In the genomic region with DNA sequence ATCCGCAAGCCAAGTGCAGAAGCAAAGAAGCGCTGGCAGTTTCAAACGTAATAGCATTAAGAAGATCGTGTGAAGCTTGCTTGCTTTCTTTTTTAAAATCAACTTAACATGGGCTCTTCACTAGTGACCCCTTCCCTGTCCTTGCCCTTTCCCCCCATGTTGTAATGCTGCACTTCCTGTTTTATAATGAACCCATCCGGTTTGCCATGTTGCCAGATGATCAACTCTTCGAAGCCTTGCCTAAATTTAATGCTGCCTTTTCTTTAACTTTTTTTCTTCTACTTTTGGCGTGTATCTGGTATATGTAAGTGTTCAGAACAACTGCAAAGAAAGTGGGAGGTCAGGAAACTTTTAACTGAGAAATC, we compare ENCODE assay signal across 30 cellular contexts. TPM values are rescaled to one million over a fixed set of nuclear protein-coding genes. Genes with fewer than 3 reads are reported as not detected.
A peak's percentile ranks its signal among the peaks of the same experiment; 100 is the strongest.
DNase-seq lines count a peak whose midpoint lies in the region; ATAC-seq and TF ChIP-seq lines count a peak whose summit lies in the region.
"Had no signal": no experiment of that assay in that cellular context is flagged by ENCODE, and none has a peak within 500 bp of the region (broad histone marks: within the 10 kb centered on the region; RNA-seq: fewer than 3 reads in every experiment).

No MANE protein-coding gene starts in this region.

- no peaks in the 10 kb centered on the region for H3K36me3 ChIP-seq in breast epithelium
- peaks cover 0 to 36% (median 0%) of the 10 kb centered on the region in 6 donors for H3K36me3 ChIP-seq in spleen

- TF ChIP-seq CTCF in MCF 10A (IDR thresholded peaks at IDR 0.05; ENCODE audit: unreplicated experiment) (no peak), breast epithelium (IDR thresholded peaks at IDR 0.05) (no peak), spleen (IDR thresholded peaks at IDR 0.05 in 8 of 11, conservative IDR thresholded peaks at IDR 0.05 in 3 of 11) (no peak), osteocyte (IDR thresholded peaks at IDR 0.05) (no peak)

- peaks cover 58% of the 10 kb centered on the region for H3K36me3 Mint-ChIP-seq in MCF 10A (ENCODE audit: insufficient read depth, unreplicated experiment)
- H3K36me3 Mint-ChIP-seq in central memory CD8-positive, alpha-beta T cell (ENCODE audit: insufficient read depth): peaks cover 9% of the 10 kb centered on the region
- peaks cover 24% of the 10 kb centered on the region for H3K36me3 Mint-ChIP-seq in T-cell
- peaks cover 24% of the 10 kb centered on the region for H3K36me3 Mint-ChIP-seq in osteocyte (ENCODE audit: unreplicated experiment)
- H3K36me3 Mint-ChIP-seq: naive B cell had no signal

- TSS peak; percentile 14 for BruUV-seq in MCF 10A (replicated peaks; lab: Mats Ljungman, UMichigan)

- no peaks in the 10 kb centered on the region for H3K4me1 ChIP-seq in breast epithelium
- peaks cover 0 to 48% (median 43%) of the 10 kb centered on the region in 6 donors for H3K4me1 ChIP-seq in spleen
- H3K4me1 ChIP-seq: ascending aorta, esophagus squamous epithelium had no signal

- CTCF ChIA-PET in MCF 10A (lab: Yijun Ruan, JAX): interaction anchor here (1.0 kb wide), 1 partner anchor 159 kb away, joined by 4 read pairs; no protein-coding TSS in a partner anchor
- CTCF ChIA-PET in T-cell (lab: Charles Lee): interaction anchor here (0.6 to 1.3 kb wide), 2 partner anchors 108 to 266 kb away, joined by 4 read pairs; no protein-coding TSS in a partner anchor

- no peak for TF ChIP-seq POLR2A in breast epithelium (IDR thresholded peaks at IDR 0.05)
- TF ChIP-seq POLR2A in spleen (IDR thresholded peaks at IDR 0.05): no peak

- H3K4me3 Mint-ChIP-seq in MCF 10A (ENCODE audit: unreplicated experiment) (no peak overlapping the region), T-cell (no peak overlapping the region), osteocyte (ENCODE audit: unreplicated experiment) (no peak overlapping the region)
- H3K4me3 Mint-ChIP-seq in central memory CD8-positive, alpha-beta T cell: peak overlapping the region; percentile 29
- H3K4me3 Mint-ChIP-seq: activated CD4-positive, alpha-beta T cell treated with anti-CD3 and anti-CD28 coated beads for 36 hours; activated CD8-positive, alpha-beta T cell treated with anti-CD3 and anti-CD28 coated beads, Interleukin-2, amount 10 ng/mL, durations not matched to agents 7 days and 5 days; activated naive CD8-positive, alpha-beta T cell treated with anti-CD3 and anti-CD28 coated beads for 36 hours; mesothelial cell of epicardium; naive B cell had no signal

- no peak overlapping the region for H3K27ac Mint-ChIP-seq in MCF 10A (ENCODE audit: low read depth, unreplicated experiment)
- no peak overlapping the region for H3K27ac Mint-ChIP-seq in central memory CD8-positive, alpha-beta T cell (ENCODE audit: low read depth)
- H3K27ac Mint-ChIP-seq in T-cell: no peak overlapping the region
- H3K27ac Mint-ChIP-seq in osteocyte (ENCODE audit: unreplicated experiment): no peak overlapping the region
- H3K27ac Mint-ChIP-seq: activated CD4-positive, alpha-beta T cell treated with anti-CD3 and anti-CD28 coated beads for 36 hours; activated CD8-positive, alpha-beta T cell treated with anti-CD3 and anti-CD28 coated beads, Interleukin-2, amount 10 ng/mL, durations not matched to agents 7 days and 5 days; activated naive CD8-positive, alpha-beta T cell treated with anti-CD3 and anti-CD28 coated beads for 36 hours; mesothelial cell of epicardium; naive B cell had no signal

- no peak for DNase-seq in MCF 10A (ENCODE audit: unreplicated experiment)
- no peak for DNase-seq in breast epithelium (ENCODE audit: low spot score in 2 of 2)
- peak; percentile 75 for DNase-seq in MV-4-11 (lab: John Stamatoyannopoulos, UW)
- DNase-seq in central memory CD8-positive, alpha-beta T cell (ENCODE audit: low spot score in 2 of 2): no peak
- no peak for DNase-seq in spleen
- DNase-seq in T-cell: no peak
- no peak for DNase-seq in osteocyte (ENCODE audit: extremely low spot score, unreplicated experiment)
- DNase-seq in foreskin melanocyte: no peak
- DNase-seq: activated CD4-positive, alpha-beta T cell treated with anti-CD3 and anti-CD28 coated beads for 36 hours; activated CD8-positive, alpha-beta T cell treated with anti-CD3 and anti-CD28 coated beads, Interleukin-2, amount 10 ng/mL, durations not matched to agents 7 days and 5 days; activated effector memory CD4-positive, alpha-beta T cell treated with Interleukin-2 at 50 U/mL for 16 hours; activated naive CD8-positive, alpha-beta T cell treated with anti-CD3 and anti-CD28 coated beads for 36 hours; activated T-cell treated with anti-CD3 and anti-CD28 coated beads for 4 hours; dermis blood vessel endothelial cell; DMS153; esophagus squamous epithelium; naive B cell; NCI-H187 treated with DMSO at 0.1 percent for 48 hours; NCI-H2227 treated with DMSO at 0.1 percent for 48 hours; NCI-H526 treated with DMSO at 0.1 percent for 48 hours; nucleus accumbens; stimulated activated CD4-positive, alpha-beta T cell treated with anti-CD3 and anti-CD28 coated beads, Interleukin-1b, Interleukin-23, amount 100 ng/mL, for 48 hours; stimulated activated CD8-positive, alpha-beta memory T cell treated with anti-CD3 and anti-CD28 coated beads, Interleukin-4, amount 100 ng/mL, for 48 hours; stomach; T-helper 2 cell; thyroid gland had no signal

- H3K4me1 Mint-ChIP-seq in MCF 10A (ENCODE audit: insufficient read depth, unreplicated experiment) (no peaks in the 10 kb centered on the region), T-cell (peaks cover 17 to 26% (median 18%) of the 10 kb centered on the region in 3 donors), osteocyte (ENCODE audit: unreplicated experiment) (peaks cover 14% of the 10 kb centered on the region)
- no peaks in the 10 kb centered on the region for H3K4me1 Mint-ChIP-seq in central memory CD8-positive, alpha-beta T cell

- H3K27me3 Mint-ChIP-seq in MCF 10A (ENCODE audit: insufficient read depth, unreplicated experiment) (no peaks in the 10 kb centered on the region), T-cell (no peaks in the 10 kb centered on the region), osteocyte (ENCODE audit: unreplicated experiment) (no peaks in the 10 kb centered on the region)
- no peaks in the 10 kb centered on the region for H3K27me3 Mint-ChIP-seq in central memory CD8-positive, alpha-beta T cell
- H3K27me3 Mint-ChIP-seq: activated CD4-positive, alpha-beta T cell treated with anti-CD3 and anti-CD28 coated beads for 36 hours; activated naive CD8-positive, alpha-beta T cell treated with anti-CD3 and anti-CD28 coated beads for 36 hours; naive B cell had no signal

- H3K27me3 ChIP-seq in breast epithelium: no peaks in the 10 kb centered on the region
- H3K27me3 ChIP-seq in spleen (replicated peaks in 1 of 7): no peaks in the 10 kb centered on the region
- H3K27me3 ChIP-seq: ascending aorta, esophagus squamous epithelium, stomach, thyroid gland had no signal

- H3K9me3 Mint-ChIP-seq in MCF 10A (ENCODE audit: unreplicated experiment) (no peaks in the 10 kb centered on the region), T-cell (no peaks in the 10 kb centered on the region), osteocyte (ENCODE audit: unreplicated experiment) (no peaks in the 10 kb centered on the region)
- H3K9me3 Mint-ChIP-seq in central memory CD8-positive, alpha-beta T cell: no peaks in the 10 kb centered on the region
- H3K9me3 Mint-ChIP-seq: activated naive CD8-positive, alpha-beta T cell treated with anti-CD3 and anti-CD28 coated beads for 36 hours; mesothelial cell of epicardium; naive B cell had no signal

- intact Hi-C loops in MCF 10A (cut with micrococcal nuclease) (loop anchor here (5.0 kb wide), 2 partner anchors 107 to 142 kb away; no protein-coding TSS in a partner anchor), breast epithelium (cut with DNase I; ENCODE audit: low total_unique reads) (no loop called here), spleen (cut with DNase I; ENCODE audit: low total_unique reads) (loop anchor here (10.0 kb wide), 2 partner anchors 139 to 359 kb away; no protein-coding TSS in a partner anchor)

- 53 to 62% (median 61%) methylated on average over 7 of the region's 7 CpGs for WGBS in spleen, 5 donors

- ATAC-seq in central memory CD8-positive, alpha-beta T cell (replicated peaks; ENCODE audit: extremely low read depth, poor library complexity, severe bottlenecking): no peak
- no peak for ATAC-seq in T-cell (replicated peaks in 1 of 4)
- ATAC-seq: activated CD4-positive, alpha-beta T cell treated with anti-CD3 and anti-CD28 coated beads for 36 hours; activated CD8-positive, alpha-beta T cell treated with anti-CD3 and anti-CD28 coated beads, Interleukin-2, amount 10 ng/mL, durations not matched to agents 7 days and 5 days had no signal

- H3K9me3 ChIP-seq in breast epithelium: no peaks in the 10 kb centered on the region
- no peaks in the 10 kb centered on the region for H3K9me3 ChIP-seq in spleen
- H3K9me3 ChIP-seq: ascending aorta, esophagus squamous epithelium, stomach, thyroid gland had no signal

- H3K27ac ChIP-seq in breast epithelium (no peak overlapping the region), spleen (peak overlapping the region in 7 of 8 donors; percentile 3 to 71 (median 51))
- H3K27ac ChIP-seq: ascending aorta, esophagus squamous epithelium, SK-N-MC, stomach, thyroid gland had no signal

- H3K4me3 ChIP-seq in breast epithelium (no peak overlapping the region), spleen (peak overlapping the region in 1 of 8 donors; percentile 30)
- H3K4me3 ChIP-seq: ascending aorta, esophagus squamous epithelium, SK-N-MC, stomach, thyroid gland had no signal

- POLR2A ChIA-PET in MCF 10A (lab: Yijun Ruan, JAX): no interaction called here
- POLR2A ChIA-PET in T-cell (lab: Charles Lee): no interaction called here

RNA-seq across cellular contexts. Expression of a gene that starts 17.4 kb away (rescaled TPM):
- total RNA-seq in MCF 10A (2022): 2.8 and 3.7 TPM in 2 replicates
- 10 to 100 TPM in 2 of 3 donors, 1 to 10 TPM in 1; 1.9 to 18.7 (median 11.8) TPM for total RNA-seq in breast epithelium
- 10 to 100 TPM; 17.8 to 25.2 (median 22.3) TPM for total RNA-seq in spleen
- polyA plus RNA-seq in spleen: 1 to 10 TPM; 5.5 to 8.9 (median 5.8) TPM
- 10 to 100 TPM; 45.6 to 72.6 (median 50.1) TPM for total RNA-seq in T-cell
- total RNA-seq in osteocyte: 0.99 and 1.0 TPM in 2 replicates

RNA-seq across cellular contexts. Expression of a gene that starts 52.6 kb away (rescaled TPM):
- total RNA-seq in MCF 10A (2022) (2.6 and 3.3 TPM in 2 replicates), breast epithelium (10 to 100 TPM in 1 of 3 donors, 1 to 10 TPM in 2; 4.3 to 34.2 (median 8.8) TPM), spleen (10 to 100 TPM; 27.0 to 52.8 (median 31.9) TPM), T-cell (10 to 100 TPM; 42.3 to 84.9 (median 80.0) TPM), osteocyte (not detected in 2 replicates)
- polyA plus RNA-seq in spleen: 10 to 100 TPM; 46.8 to 79.7 (median 68.0) TPM
- total RNA-seq: dermis blood vessel endothelial cell, HT-29, mesothelial cell of epicardium had no signal

Comparison
In these comparisons a context has a peak if more than half of its experiments do, and no peak if none do; other contexts are left out.
1. H3K27ac ChIP-seq: peak in spleen (7 of 8); none in breast epithelium (0 of 2).